In the genomic region with DNA sequence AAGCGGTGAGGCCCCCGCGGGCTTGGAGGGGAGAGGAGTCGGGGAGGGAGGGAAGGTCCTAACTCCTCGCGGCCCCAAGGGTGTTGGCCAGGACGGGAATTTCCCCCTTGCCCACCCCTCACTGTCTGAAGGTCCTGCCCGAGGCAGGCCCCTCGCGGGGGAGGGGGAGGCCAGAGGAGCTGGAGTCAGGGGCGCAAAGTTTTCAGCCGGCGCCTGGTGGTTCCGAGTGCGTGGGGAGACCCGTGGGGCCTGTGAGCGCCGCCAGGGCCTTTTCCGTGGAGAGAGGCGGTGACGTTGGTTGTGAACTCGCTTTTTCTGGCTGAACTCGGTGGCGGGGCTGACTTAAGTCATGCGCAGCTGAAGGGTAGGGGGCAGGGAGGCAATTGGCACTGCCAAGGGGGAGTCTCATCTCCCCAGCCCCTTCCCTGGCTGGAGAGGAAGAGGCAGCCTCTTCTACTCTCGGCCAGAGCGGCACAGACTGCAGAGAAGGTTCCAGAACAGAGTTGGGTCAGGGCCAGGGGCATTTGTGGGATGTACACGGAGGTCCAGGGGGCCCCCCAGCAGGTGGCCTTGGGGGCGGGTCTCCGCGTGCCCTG, we compare ENCODE assay signal across 11 cellular contexts. TPM values are rescaled to one million over a fixed set of nuclear protein-coding genes. Genes with fewer than 3 reads are reported as not detected.
A peak's percentile ranks its signal among the peaks of the same experiment; 100 is the strongest.
DNase-seq lines count a peak whose midpoint lies in the region; ATAC-seq and TF ChIP-seq lines count a peak whose summit lies in the region.
"Had no signal": no experiment of that assay in that cellular context is flagged by ENCODE, and none has a peak within 500 bp of the region (broad histone marks: within the 10 kb centered on the region; RNA-seq: fewer than 3 reads in every experiment).

No MANE protein-coding gene starts in this region.

- no peaks in the 10 kb centered on the region for H3K36me3 ChIP-seq in CD4-positive, alpha-beta memory T cell (ENCODE audit: insufficient read depth, low read length)
- no peaks in the 10 kb centered on the region for H3K36me3 ChIP-seq in iPS-18a (ENCODE audit: control insufficient read depth, low read depth, low read length)

- peaks cover 0 to 4% (median under 1%) of the 10 kb centered on the region in 4 donors for H3K4me1 Mint-ChIP-seq in CD4-positive, alpha-beta memory T cell
- H3K4me1 Mint-ChIP-seq in T-helper 17 cell (no peaks in the 10 kb centered on the region), progenitor cell of endocrine pancreas (ENCODE audit: low read depth) (peaks cover 6% of the 10 kb centered on the region)
- H3K4me1 Mint-ChIP-seq in activated T-helper 2 cell treated with anti-CD3 and anti-CD28 coated beads, Interferon-gamma antibody, Interleukin-2, Interleukin-4, amounts not matched to agents 10 μg/mL and 5 μg/mL and 100 μg/mL, durations not matched to agents 14 hours and 24 hours and 36 hours (ENCODE audit: low read depth) = no peaks in the 10 kb centered on the region
- H3K4me1 Mint-ChIP-seq: activated naive CD8-positive, alpha-beta T cell treated with anti-CD3 and anti-CD28 coated beads, Interleukin-2, amount 10 ng/mL, durations not matched to agents 7 days and 5 days had no signal

- H3K4me1 ChIP-seq in CD4-positive, alpha-beta memory T cell (ENCODE audit: insufficient read depth, low read length) = peaks cover 11% of the 10 kb centered on the region
- peaks cover 3% of the 10 kb centered on the region for H3K4me1 ChIP-seq in iPS-18a (ENCODE audit: control insufficient read depth, low read depth, low read length)

- H3K4me3 ChIP-seq in CD4-positive, alpha-beta memory T cell (ENCODE audit: low read length in 2 of 2) = no peak overlapping the region
- H3K4me3 ChIP-seq in iPS-18a (ENCODE audit: low read length) = peak overlapping the region; percentile 41

- H3K27ac Mint-ChIP-seq in CD4-positive, alpha-beta memory T cell = no peak overlapping the region
- no peak overlapping the region for H3K27ac Mint-ChIP-seq in T-helper 17 cell
- H3K27ac Mint-ChIP-seq in progenitor cell of endocrine pancreas = peak overlapping the region; percentile 78
- no peak overlapping the region for H3K27ac Mint-ChIP-seq in activated T-helper 2 cell treated with anti-CD3 and anti-CD28 coated beads, Interferon-gamma antibody, Interleukin-2, Interleukin-4, amounts not matched to agents 10 μg/mL and 5 μg/mL and 100 μg/mL, durations not matched to agents 14 hours and 24 hours and 36 hours
- H3K27ac Mint-ChIP-seq: activated naive CD8-positive, alpha-beta T cell treated with anti-CD3 and anti-CD28 coated beads, Interleukin-2, amount 10 ng/mL, durations not matched to agents 7 days and 5 days had no signal

- intact Hi-C loops in CD4-positive, alpha-beta memory T cell (cut with micrococcal nuclease) = no loop called here
- intact Hi-C loops in activated T-helper 2 cell treated with anti-CD3 and anti-CD28 coated beads, Interferon-gamma antibody, Interleukin-2, Interleukin-4, amounts not matched to agents 10 μg/mL and 5 μg/mL and 100 μg/mL, durations not matched to agents 14 hours and 24 hours and 36 hours (cut with micrococcal nuclease) = no loop called here

- H3K9me3 Mint-ChIP-seq in CD4-positive, alpha-beta memory T cell = no peaks in the 10 kb centered on the region
- H3K9me3 Mint-ChIP-seq in progenitor cell of endocrine pancreas (ENCODE audit: low read depth) = no peaks in the 10 kb centered on the region
- H3K9me3 Mint-ChIP-seq in activated T-helper 2 cell treated with anti-CD3 and anti-CD28 coated beads, Interferon-gamma antibody, Interleukin-2, Interleukin-4, amounts not matched to agents 10 μg/mL and 5 μg/mL and 100 μg/mL, durations not matched to agents 14 hours and 24 hours and 36 hours = no peaks in the 10 kb centered on the region
- H3K9me3 Mint-ChIP-seq: activated naive CD8-positive, alpha-beta T cell treated with anti-CD3 and anti-CD28 coated beads, Interleukin-2, amount 10 ng/mL, durations not matched to agents 7 days and 5 days had no signal

- no peak overlapping the region for H3K27ac ChIP-seq in CD4-positive, alpha-beta memory T cell (ENCODE audit: low read depth, low read length)
- H3K27ac ChIP-seq in iPS-18a (ENCODE audit: low read length) = no peak overlapping the region

- DNase-seq in CD4-positive, alpha-beta memory T cell = no peak
- DNase-seq in T-helper 17 cell (no peak), progenitor cell of endocrine pancreas (ENCODE audit: low spot score, unreplicated experiment) (no peak), NCI-H345 treated with DMSO at 0.1 percent for 48 hours (lab: John Stamatoyannopoulos, UW; ENCODE audit: unreplicated experiment) (no peak)
- no peak for DNase-seq in activated T-helper 2 cell treated with anti-CD3 and anti-CD28 coated beads, Interferon-gamma antibody, Interleukin-2, Interleukin-4, amounts not matched to agents 10 μg/mL and 5 μg/mL and 100 μg/mL, durations not matched to agents 14 hours and 24 hours and 36 hours (ENCODE audit: low spot score)
- no peak for DNase-seq in effector CD8-positive, alpha-beta T cell (lab: John Stamatoyannopoulos, UW)
- DNase-seq: activated naive CD8-positive, alpha-beta T cell treated with anti-CD3 and anti-CD28 coated beads, Interleukin-2, amount 10 ng/mL, durations not matched to agents 7 days and 5 days; MV-4-11; posterior cingulate gyrus had no signal

- ATAC-seq in T-helper 17 cell = no peak
- no peak for ATAC-seq in HG02884 (IDR thresholded peaks at IDR 0.05; ENCODE audit: unreplicated experiment)

- no peak overlapping the region for H3K9ac ChIP-seq in iPS-18a (ENCODE audit: low read length)

- POLR2A ChIA-PET in CD4-positive, alpha-beta memory T cell (lab: Charles Lee; ENCODE audit: partially characterized antibody) = no interaction called here

- peaks cover 15% of the 10 kb centered on the region for H3K27me3 ChIP-seq in CD4-positive, alpha-beta memory T cell (ENCODE audit: insufficient read depth, low read length)
- no peaks in the 10 kb centered on the region for H3K27me3 ChIP-seq in iPS-18a (ENCODE audit: control insufficient read depth, insufficient read depth, low read length)

- H3K9me3 ChIP-seq in CD4-positive, alpha-beta memory T cell (ENCODE audit: control insufficient read depth in 1 of 2, low read length in 2 of 2) = no peaks in the 10 kb centered on the region
- H3K9me3 ChIP-seq in T-helper 17 cell (ENCODE audit: control insufficient read depth, low read length, poor library complexity, severe bottlenecking) (no peaks in the 10 kb centered on the region), iPS-18a (ENCODE audit: control insufficient read depth, low read depth, low read length) (no peaks in the 10 kb centered on the region)

- H3K27me3 Mint-ChIP-seq in CD4-positive, alpha-beta memory T cell = peaks cover 6 to 8% of the 10 kb centered on the region in 2 donors
- peaks cover 8% of the 10 kb centered on the region for H3K27me3 Mint-ChIP-seq in T-helper 17 cell
- H3K27me3 Mint-ChIP-seq in progenitor cell of endocrine pancreas = peaks cover 10% of the 10 kb centered on the region
- peaks cover 13% of the 10 kb centered on the region for H3K27me3 Mint-ChIP-seq in activated T-helper 2 cell treated with anti-CD3 and anti-CD28 coated beads, Interferon-gamma antibody, Interleukin-2, Interleukin-4, amounts not matched to agents 10 μg/mL and 5 μg/mL and 100 μg/mL, durations not matched to agents 14 hours and 24 hours and 36 hours (ENCODE audit: low read depth)

- H3K4me3 Mint-ChIP-seq in CD4-positive, alpha-beta memory T cell = peak overlapping the region in 5 of 8 donors; percentile 13 to 58 (median 29)
- H3K4me3 Mint-ChIP-seq in T-helper 17 cell (peak overlapping the region; percentile 12), progenitor cell of endocrine pancreas (ENCODE audit: low read depth) (peak overlapping the region; percentile 60)
- no peak overlapping the region for H3K4me3 Mint-ChIP-seq in activated T-helper 2 cell treated with anti-CD3 and anti-CD28 coated beads, Interferon-gamma antibody, Interleukin-2, Interleukin-4, amounts not matched to agents 10 μg/mL and 5 μg/mL and 100 μg/mL, durations not matched to agents 14 hours and 24 hours and 36 hours (ENCODE audit: low read depth)
- H3K4me3 Mint-ChIP-seq: activated naive CD8-positive, alpha-beta T cell treated with anti-CD3 and anti-CD28 coated beads, Interleukin-2, amount 10 ng/mL, durations not matched to agents 7 days and 5 days had no signal

- no peaks in the 10 kb centered on the region for H3K36me3 Mint-ChIP-seq in CD4-positive, alpha-beta memory T cell
- no peaks in the 10 kb centered on the region for H3K36me3 Mint-ChIP-seq in T-helper 17 cell (ENCODE audit: low read depth)
- H3K36me3 Mint-ChIP-seq in progenitor cell of endocrine pancreas (ENCODE audit: insufficient read depth) = peaks cover 1% of the 10 kb centered on the region
- H3K36me3 Mint-ChIP-seq in activated T-helper 2 cell treated with anti-CD3 and anti-CD28 coated beads, Interferon-gamma antibody, Interleukin-2, Interleukin-4, amounts not matched to agents 10 μg/mL and 5 μg/mL and 100 μg/mL, durations not matched to agents 14 hours and 24 hours and 36 hours (ENCODE audit: low read depth) = no peaks in the 10 kb centered on the region
- H3K36me3 Mint-ChIP-seq: activated naive CD8-positive, alpha-beta T cell treated with anti-CD3 and anti-CD28 coated beads, Interleukin-2, amount 10 ng/mL, durations not matched to agents 7 days and 5 days had no signal

- TF ChIP-seq CTCF in progenitor cell of endocrine pancreas (IDR thresholded peaks at IDR 0.05; ENCODE audit: unreplicated experiment) = no peak

- CTCF ChIA-PET in CD4-positive, alpha-beta memory T cell (lab: Charles Lee; ENCODE audit: partially characterized antibody) = no interaction called here

RNA-seq across cellular contexts. Expression of a gene that starts 1.5 kb away (rescaled TPM):
- total RNA-seq in CD4-positive, alpha-beta memory T cell = 1 to 10 TPM; 2.0 to 2.1 TPM
- under 1 TPM; 0.48 to 0.99 TPM for polyA plus RNA-seq in CD4-positive, alpha-beta memory T cell
- total RNA-seq in T-helper 17 cell (1 to 10 TPM; 8.6 to 9.5 TPM), progenitor cell of endocrine pancreas (42.3 and 42.8 TPM in 2 replicates)
- total RNA-seq in activated T-helper 2 cell treated with anti-CD3 and anti-CD28 coated beads, Interferon-gamma antibody, Interleukin-2, Interleukin-4, amounts not matched to agents 10 μg/mL and 5 μg/mL and 100 μg/mL, durations not matched to agents 14 hours and 24 hours and 36 hours = 0.09 TPM in 2 replicates

RNA-seq across cellular contexts. Expression of a gene that starts 58.3 kb away (rescaled TPM):
- not detected for total RNA-seq in CD4-positive, alpha-beta memory T cell
- not detected for polyA plus RNA-seq in CD4-positive, alpha-beta memory T cell
- total RNA-seq in T-helper 17 cell (not detected), progenitor cell of endocrine pancreas (not detected in 2 replicates)
- total RNA-seq in activated T-helper 2 cell treated with anti-CD3 and anti-CD28 coated beads, Interferon-gamma antibody, Interleukin-2, Interleukin-4, amounts not matched to agents 10 μg/mL and 5 μg/mL and 100 μg/mL, durations not matched to agents 14 hours and 24 hours and 36 hours = not detected in 2 replicates
- total RNA-seq: activated naive CD8-positive, alpha-beta T cell treated with anti-CD3 and anti-CD28 coated beads, Interleukin-2, amount 10 ng/mL, durations not matched to agents 7 days and 5 days had no signal
